Comparison of ENCODE assay signal across 14 cellular contexts in genomic region chr7:51025668-51026067, GRCh38.
"Had no signal": no experiment of that assay in that cellular context is flagged by ENCODE, and none has a peak within 500 bp of the region (broad histone marks: within the 10 kb centered on the region; RNA-seq: fewer than 3 reads in every experiment).

No MANE protein-coding gene starts in this region.

- H3K4me1 Mint-ChIP-seq: activated CD4-positive, alpha-beta T cell treated with anti-CD3 and anti-CD28 coated beads, Interleukin-2, amount 10 ng/mL, durations not matched to agents 24 days and 14 days; activated naive CD4-positive, alpha-beta T cell treated with anti-CD3 and anti-CD28 coated beads, Interleukin-2, amount 50 U/mL, for 24 hours; immature natural killer cell; natural killer cell; T-cell had no signal

- H3K36me3 ChIP-seq: cardiac muscle cell had no signal

- DNase-seq: activated CD4-positive, alpha-beta T cell treated with anti-CD3 and anti-CD28 coated beads, Interleukin-2, amount 10 ng/mL, durations not matched to agents 24 days and 14 days; activated CD8-positive, alpha-beta T cell treated with anti-CD3 and anti-CD28 coated beads for 36 hours; activated gamma-delta T cell; effector memory CD8-positive, alpha-beta T cell; immature natural killer cell; lower lobe of right lung; natural killer cell; stimulated activated naive CD8-positive, alpha-beta T cell treated with anti-CD3 and anti-CD28 coated beads, Interleukin-15, Interleukin-2, amounts not matched to agents 100 U/mL and 50 U/mL, for 24 hours; substantia nigra; T-cell; tibial artery had no signal

- H3K4me3 ChIP-seq: cardiac muscle cell, lower lobe of right lung, tibial artery had no signal

- H3K27me3 Mint-ChIP-seq: activated CD4-positive, alpha-beta T cell treated with anti-CD3 and anti-CD28 coated beads, Interleukin-2, amount 10 ng/mL, durations not matched to agents 24 days and 14 days; activated CD8-positive, alpha-beta T cell treated with anti-CD3 and anti-CD28 coated beads for 36 hours; activated naive CD4-positive, alpha-beta T cell treated with anti-CD3 and anti-CD28 coated beads, Interleukin-2, amount 50 U/mL, for 24 hours; effector memory CD8-positive, alpha-beta T cell; T-cell had no signal

- H3K27ac ChIP-seq: cardiac muscle cell, lower lobe of right lung, tibial artery had no signal

- H3K36me3 Mint-ChIP-seq: activated naive CD4-positive, alpha-beta T cell treated with anti-CD3 and anti-CD28 coated beads, Interleukin-2, amount 50 U/mL, for 24 hours; immature natural killer cell; natural killer cell; T-cell had no signal

- H3K9me3 Mint-ChIP-seq: activated CD4-positive, alpha-beta T cell treated with anti-CD3 and anti-CD28 coated beads, Interleukin-2, amount 10 ng/mL, durations not matched to agents 24 days and 14 days; activated CD8-positive, alpha-beta T cell treated with anti-CD3 and anti-CD28 coated beads for 36 hours; activated naive CD4-positive, alpha-beta T cell treated with anti-CD3 and anti-CD28 coated beads, Interleukin-2, amount 50 U/mL, for 24 hours; effector memory CD8-positive, alpha-beta T cell; natural killer cell; T-cell had no signal

- H3K4me1 ChIP-seq: lower lobe of right lung, tibial artery had no signal

- ATAC-seq: activated CD8-positive, alpha-beta T cell treated with anti-CD3 and anti-CD28 coated beads for 36 hours; effector memory CD8-positive, alpha-beta T cell; lower lobe of right lung; natural killer cell; SK-N-SH treated with all-trans-retinoic acid at 6 μM for 48 hours; stimulated activated naive CD8-positive, alpha-beta T cell treated with anti-CD3 and anti-CD28 coated beads, Interleukin-15, Interleukin-2, amounts not matched to agents 100 U/mL and 50 U/mL, for 24 hours; T-cell had no signal

- H3K9me3 ChIP-seq: lower lobe of right lung, tibial artery had no signal

- H3K27ac Mint-ChIP-seq: activated CD4-positive, alpha-beta T cell treated with anti-CD3 and anti-CD28 coated beads, Interleukin-2, amount 10 ng/mL, durations not matched to agents 24 days and 14 days; activated CD8-positive, alpha-beta T cell treated with anti-CD3 and anti-CD28 coated beads for 36 hours; activated naive CD4-positive, alpha-beta T cell treated with anti-CD3 and anti-CD28 coated beads, Interleukin-2, amount 50 U/mL, for 24 hours; effector memory CD8-positive, alpha-beta T cell; immature natural killer cell; natural killer cell; T-cell had no signal

- H3K4me3 Mint-ChIP-seq: activated CD4-positive, alpha-beta T cell treated with anti-CD3 and anti-CD28 coated beads, Interleukin-2, amount 10 ng/mL, durations not matched to agents 24 days and 14 days; activated CD8-positive, alpha-beta T cell treated with anti-CD3 and anti-CD28 coated beads for 36 hours; activated naive CD4-positive, alpha-beta T cell treated with anti-CD3 and anti-CD28 coated beads, Interleukin-2, amount 50 U/mL, for 24 hours; effector memory CD8-positive, alpha-beta T cell; immature natural killer cell; natural killer cell; T-cell had no signal

- H3K27me3 ChIP-seq: cardiac muscle cell, tibial artery had no signal
